ENCODE assay signal across 8 cellular contexts in genomic region chr11:45655347-45655756, GRCh38. TPM values are rescaled to one million over a fixed set of nuclear protein-coding genes. Genes with fewer than 3 reads are reported as not detected.
A peak's percentile ranks its signal among the peaks of the same experiment; 100 is the strongest.
DNase-seq lines count a peak whose midpoint lies in the region; ATAC-seq and TF ChIP-seq lines count a peak whose summit lies in the region.

No MANE protein-coding gene starts in this region.

- no peaks in the 10 kb centered on the region for H3K36me3 ChIP-seq in A673 (ENCODE audit: insufficient read depth, low read length, poor library complexity, severe bottlenecking)

- peaks cover 6% of the 10 kb centered on the region for H3K4me1 ChIP-seq in A673 (ENCODE audit: insufficient read depth, low read length, poor library complexity, severe bottlenecking)

- H3K9me3 ChIP-seq in A673 (ENCODE audit: low read depth, low read length, poor library complexity, severe bottlenecking), result no peaks in the 10 kb centered on the region

- DNase-seq in A673 (ENCODE audit: low spot score), result peak; percentile 93
- DNase-seq in NCI-H1092 treated with DMSO at 0.1 percent for 48 hours (lab: John Stamatoyannopoulos, UW), result peak; percentile 74
- peak; percentile 25 for DNase-seq in T follicular helper cell (ENCODE audit: low read depth)
- DNase-seq in amygdala (lab: John Stamatoyannopoulos, UW), result peak in 46 of 56 donors; percentile 30 to 86 (median 64)
- DNase-seq in left ventricle myocardium superior, result peak; percentile 85
- DNase-seq in renal cortical epithelial cell (ENCODE audit: low read depth), result peak; percentile 23

- ATAC-seq in GM18502 (IDR thresholded peaks at IDR 0.05; ENCODE audit: poor library complexity, unreplicated experiment) (peak; percentile 72), left ventricle myocardium superior (peak; percentile 65), GM21528 (IDR thresholded peaks at IDR 0.05; ENCODE audit: low FRiP score, unreplicated experiment) (no peak)

- POLR2A ChIA-PET in A673 (lab: Charles Lee; ENCODE audit: low non-redundant PET), result no interaction called here

- TF ChIP-seq CTCF in A673 (conservative IDR thresholded peaks at IDR 0.05; ENCODE audit: low read depth, low read length), result peak; percentile 100

- H3K27ac ChIP-seq in A673 (ENCODE audit: low read depth, low read length, poor library complexity, severe bottlenecking), result no peak overlapping the region

- intact Hi-C loops in A673 (cut with micrococcal nuclease; ENCODE audit: unreplicated experiment) (loop anchor here (1.0 kb wide), 1 partner anchor 284 kb away; no protein-coding TSS in a partner anchor), left ventricle myocardium superior (cut with micrococcal nuclease) (no loop called here)

- H3K27me3 ChIP-seq in A673 (replicated peaks; ENCODE audit: insufficient read depth, low read depth, low read length, poor library complexity), result no peaks in the 10 kb centered on the region

- H3K4me3 ChIP-seq in A673 (ENCODE audit: low read depth, low read length, poor library complexity, severe bottlenecking), result no peak overlapping the region

- no TSS peak for BruUV-seq in A673 (replicated peaks; lab: Mats Ljungman, UMichigan)

- CTCF ChIA-PET in A673 (lab: Charles Lee), result interaction anchor here (0.6 to 1.9 kb wide), 21 partner anchors 8 to 284 kb away, joined by 3 to 54 read pairs (median 4); no protein-coding TSS in a partner anchor

RNA-seq across cellular contexts. Expression of gene CHST1, which starts 10.1 kb away (rescaled TPM):
- total RNA-seq in A673 (2021), result 13.2 and 17.0 TPM in 2 replicates
- total RNA-seq in left ventricle myocardium superior, result 2.5 TPM
- 0.10 TPM in 1 of 2 replicates, not detected in the other for total RNA-seq in renal cortical epithelial cell

Comparison
In these comparisons a context has a peak if more than half of its experiments do, and no peak if none do; other contexts are left out.
1. DNase-seq: peak in every context shown above with its lines; median percentile 93 in A673; 85 in left ventricle myocardium superior; 74 in NCI-H1092 treated with DMSO at 0.1 percent for 48 hours; 64 in amygdala; 25 in T follicular helper cell; 23 in renal cortical epithelial cell.